In genomic region chr17:74773414-74773813, GRCh38 we compare ENCODE assay signal across 12 cellular contexts. TPM values are rescaled to one million over a fixed set of nuclear protein-coding genes. Genes with fewer than 3 reads are reported as not detected.
DNase-seq lines count a peak whose midpoint lies in the region; ATAC-seq and TF ChIP-seq lines count a peak whose summit lies in the region.
"Had no signal": no experiment of that assay in that cellular context is flagged by ENCODE, and none has a peak within 500 bp of the region (broad histone marks: within the 10 kb centered on the region; RNA-seq: fewer than 3 reads in every experiment).

No MANE protein-coding gene starts in this region.

- peaks cover 46 to 67% (median 59%) of the 10 kb centered on the region in 11 experiments; a peak in 20 of 22 replicates for H4K20me1 ChIP-seq in BLaER1 treated with 17β-estradiol and CSF1 and Interleukin-3, amounts not matched to agents 10 nM and 100 nM
- H4K20me1 ChIP-seq in GM23338 (replicated peaks; ENCODE audit: insufficient read depth) = peaks cover 7% of the 10 kb centered on the region; the same call in 1 of the 2 replicates

- ATAC-seq in GM23338 = no peak
- ATAC-seq in activated naive CD8-positive, alpha-beta T cell treated with anti-CD3 and anti-CD28 coated beads, Interleukin-2, amount 50 U/mL, for 24 hours = no peak
- no peak for ATAC-seq in gastroesophageal sphincter

- TF ChIP-seq EP300 in gastroesophageal sphincter (IDR thresholded peaks at IDR 0.05) = no peak

- H3K4me1 Mint-ChIP-seq in GM23338 (peaks cover 19% of the 10 kb centered on the region), nephron (peaks cover 32% of the 10 kb centered on the region)
- H3K4me1 Mint-ChIP-seq in activated naive CD8-positive, alpha-beta T cell treated with anti-CD3 and anti-CD28 coated beads, Interleukin-2, amount 50 U/mL, for 24 hours = peaks cover 42% of the 10 kb centered on the region

- peak overlapping the region in 6 of 11 experiments; percentile 1 to 31 (median 24); a peak in 5 of 22 replicates for H3K27ac ChIP-seq in BLaER1 treated with 17β-estradiol and CSF1 and Interleukin-3, amounts not matched to agents 10 nM and 100 nM
- H3K27ac ChIP-seq in GM23338 (ENCODE audit: low read depth) = no peak overlapping the region
- no peak overlapping the region for H3K27ac ChIP-seq in gastroesophageal sphincter
- H3K27ac ChIP-seq: SJCRH30 had no signal

- H3K9me2 ChIP-seq in GM23338 (ENCODE audit: insufficient read depth) = no peaks in the 10 kb centered on the region

- H3K4me3 Mint-ChIP-seq in GM23338 (peak overlapping the region; percentile 31; the same call in 1 of the 3 replicates), nephron (peak overlapping the region; percentile 60 to 86 (median 71))
- H3K4me3 Mint-ChIP-seq in activated naive CD8-positive, alpha-beta T cell treated with anti-CD3 and anti-CD28 coated beads, Interleukin-2, amount 50 U/mL, for 24 hours = no peak overlapping the region

- H3K36me3 Mint-ChIP-seq in GM23338 (ENCODE audit: low read depth) (peaks cover 48% of the 10 kb centered on the region), nephron (ENCODE audit: low read depth) (peaks cover 31% of the 10 kb centered on the region)
- peaks cover 31% of the 10 kb centered on the region for H3K36me3 Mint-ChIP-seq in activated naive CD8-positive, alpha-beta T cell treated with anti-CD3 and anti-CD28 coated beads, Interleukin-2, amount 50 U/mL, for 24 hours (ENCODE audit: low read depth)

- peaks cover 52 to 76% (median 59%) of the 10 kb centered on the region in 11 experiments for H3K36me3 ChIP-seq in BLaER1 treated with 17β-estradiol and CSF1 and Interleukin-3, amounts not matched to agents 10 nM and 100 nM
- H3K36me3 ChIP-seq in GM23338 (ENCODE audit: insufficient read depth) (peaks cover 7% of the 10 kb centered on the region; the same call in 1 of the 2 replicates), gastroesophageal sphincter (peaks cover 0 to 54% of the 10 kb centered on the region in 2 donors)

- H3K79me2 ChIP-seq in GM23338 (replicated peaks; ENCODE audit: insufficient read depth) = peaks cover 35% of the 10 kb centered on the region

- whole genome bisulfite sequencing in gastroesophageal sphincter (ENCODE audit: low coverage in 1 of 2), 2 donors = no CpG with 5 or more reads among the region's 6 CpGs

- TF ChIP-seq POLR2A in gastroesophageal sphincter (IDR thresholded peaks at IDR 0.05) = no peak

- no peak for DNase-seq in GM23338 (ENCODE audit: low spot score)
- no peak for DNase-seq in activated naive CD8-positive, alpha-beta T cell treated with anti-CD3 and anti-CD28 coated beads, Interleukin-2, amount 50 U/mL, for 24 hours
- no peak for DNase-seq in SIG-M5 treated with dmso at 0.1 percent for 504 hours (lab: John Stamatoyannopoulos, UW; ENCODE audit: unreplicated experiment)
- no peak for DNase-seq in NCI-H2227 (lab: John Stamatoyannopoulos, UW; ENCODE audit: unreplicated experiment)
- DNase-seq: activated naive CD4-positive, alpha-beta T cell treated with anti-CD3 and anti-CD28 coated beads for 36 hours; DND-41; effector CD4-positive, alpha-beta T cell; NCI-H146; SJCRH30 had no signal

- H3K9me3 ChIP-seq in BLaER1 treated with 17β-estradiol and CSF1 and Interleukin-3, amounts not matched to agents 10 nM and 100 nM (replicated peaks in 1 of 11) = no peaks in the 10 kb centered on the region
- H3K9me3 ChIP-seq in gastroesophageal sphincter = no peaks in the 10 kb centered on the region
- H3K9me3 ChIP-seq: SJCRH30 had no signal

- peaks cover 3% of the 10 kb centered on the region; the same call in 1 of the 2 replicates for H3F3A ChIP-seq in GM23338 (replicated peaks; ENCODE audit: low read depth)

- H3K27me3 ChIP-seq in BLaER1 treated with 17β-estradiol and CSF1 and Interleukin-3, amounts not matched to agents 10 nM and 100 nM = no peaks in the 10 kb centered on the region
- H3K27me3 ChIP-seq in GM23338 (ENCODE audit: insufficient read depth) (no peaks in the 10 kb centered on the region), gastroesophageal sphincter (no peaks in the 10 kb centered on the region)
- H3K27me3 ChIP-seq: SJCRH30 had no signal

- H3K4me3 ChIP-seq in BLaER1 treated with 17β-estradiol and CSF1 and Interleukin-3, amounts not matched to agents 10 nM and 100 nM = no peak overlapping the region
- H3K4me3 ChIP-seq in GM23338 (no peak overlapping the region), gastroesophageal sphincter (no peak overlapping the region)
- H3K4me3 ChIP-seq: SJCRH30 had no signal

- no peak overlapping the region for H2AFZ ChIP-seq in GM23338

- H3K9ac ChIP-seq in BLaER1 treated with 17β-estradiol and CSF1 and Interleukin-3, amounts not matched to agents 10 nM and 100 nM = peak overlapping the region in 7 of 11 experiments; percentile 2 to 85 (median 39); a peak in 9 of 22 replicates

- H3K9me3 Mint-ChIP-seq in GM23338 (no peaks in the 10 kb centered on the region), nephron (no peaks in the 10 kb centered on the region)
- H3K9me3 Mint-ChIP-seq in activated naive CD8-positive, alpha-beta T cell treated with anti-CD3 and anti-CD28 coated beads, Interleukin-2, amount 50 U/mL, for 24 hours = no peaks in the 10 kb centered on the region
- H3K9me3 Mint-ChIP-seq: activated naive CD4-positive, alpha-beta T cell treated with anti-CD3 and anti-CD28 coated beads for 36 hours had no signal

- peaks cover 29 to 50% (median 37%) of the 10 kb centered on the region in 10 experiments for H3K4me1 ChIP-seq in BLaER1 treated with 17β-estradiol and CSF1 and Interleukin-3, amounts not matched to agents 10 nM and 100 nM
- H3K4me1 ChIP-seq in GM23338 (ENCODE audit: insufficient read depth) = peaks cover 12% of the 10 kb centered on the region
- H3K4me1 ChIP-seq in gastroesophageal sphincter = peaks cover 3 to 37% (median 13%) of the 10 kb centered on the region in 3 donors

- TF ChIP-seq CTCF in GM23338 (conservative IDR thresholded peaks at IDR 0.05; ENCODE audit: low read depth in 2 of 2) (no peak), nephron (IDR thresholded peaks at IDR 0.05; ENCODE audit: unreplicated experiment in 3 of 3) (no peak), gastroesophageal sphincter (IDR thresholded peaks at IDR 0.05) (no peak)

- H3K27me3 Mint-ChIP-seq in GM23338 (ENCODE audit: insufficient read depth, low read depth, poor library complexity) (peaks cover 25% of the 10 kb centered on the region), nephron (ENCODE audit: low read depth) (no peaks in the 10 kb centered on the region)
- no peaks in the 10 kb centered on the region for H3K27me3 Mint-ChIP-seq in activated naive CD8-positive, alpha-beta T cell treated with anti-CD3 and anti-CD28 coated beads, Interleukin-2, amount 50 U/mL, for 24 hours

- H3K4me2 ChIP-seq in BLaER1 treated with 17β-estradiol and CSF1 and Interleukin-3, amounts not matched to agents 10 nM and 100 nM = peak overlapping the region in 4 of 11 experiments; percentile 88 to 99 (median 97); a peak in 6 of 22 replicates
- H3K4me2 ChIP-seq in GM23338 = no peak overlapping the region

- no peak overlapping the region for H3K27ac Mint-ChIP-seq in GM23338
- H3K27ac Mint-ChIP-seq in activated naive CD8-positive, alpha-beta T cell treated with anti-CD3 and anti-CD28 coated beads, Interleukin-2, amount 50 U/mL, for 24 hours = peak overlapping the region; percentile 88
- H3K27ac Mint-ChIP-seq in nephron = peak overlapping the region; percentile 78 to 85 (median 79)

TF ChIP-seq in GM23338, 12 proteins besides CTCF, POLR2A, EP300 and RAD21 (continues in another document):
- TF ChIP-seq EZH2 (IDR thresholded peaks at IDR 0.05; ENCODE audit: low read depth, unreplicated experiment) (no peak), ETS1 (IDR thresholded peaks at IDR 0.05) (no peak), EZH2phosphoT487 (IDR thresholded peaks at IDR 0.05; ENCODE audit: unreplicated experiment) (no peak), REST (IDR thresholded peaks at IDR 0.05; ENCODE audit: unreplicated experiment) (no peak)

RNA-seq across cellular contexts. Expression of gene NAT9, which starts 2.7 kb away (rescaled TPM):
- total RNA-seq in GM23338 (2014; rRNA removed; shearing (Covaris generic)) = 37.5 and 62.1 TPM in 2 replicates
- polyA plus RNA-seq in GM23338 (2016; fragmentation: Nextera tagmentation; extraction: Ambion mirVana) = 30.7 and 37.3 TPM in 2 replicates
- 10 to 100 TPM; 21.7 to 34.7 (median 26.3) TPM for total RNA-seq in gastroesophageal sphincter

RNA-seq across cellular contexts. Expression of gene NHERF1, which starts 25.0 kb away (rescaled TPM):
- total RNA-seq in GM23338 (2014; rRNA removed; shearing (Covaris generic)) = 85.8 and 100 TPM in 2 replicates
- 48.8 and 49.3 TPM in 2 replicates for polyA plus RNA-seq in GM23338 (2016; fragmentation: Nextera tagmentation; extraction: Ambion mirVana)
- 10 to 100 TPM; 10.3 to 25.7 (median 19.9) TPM for total RNA-seq in gastroesophageal sphincter

RNA-seq across cellular contexts. Expression of gene RAB37, which starts 36.4 kb away (rescaled TPM):
- 3.4 and 5.2 TPM in 2 replicates for total RNA-seq in GM23338 (2014; rRNA removed; shearing (Covaris generic))
- polyA plus RNA-seq in GM23338 (2016; fragmentation: Nextera tagmentation; extraction: Ambion mirVana) = 3.3 and 3.6 TPM in 2 replicates
- 1 to 10 TPM; 1.2 to 5.1 (median 2.0) TPM for total RNA-seq in gastroesophageal sphincter

Comparison
In these comparisons a context has a peak if more than half of its experiments do, and no peak if none do; other contexts are left out.
1. H3K27ac ChIP-seq: peak in BLaER1 treated with 17β-estradiol and CSF1 and Interleukin-3, amounts not matched to agents 10 nM and 100 nM (6 of 11); none in GM23338 (single experiment) and gastroesophageal sphincter (0 of 4).